9 cellular contexts compared by ENCODE assay signal in the genomic region with DNA sequence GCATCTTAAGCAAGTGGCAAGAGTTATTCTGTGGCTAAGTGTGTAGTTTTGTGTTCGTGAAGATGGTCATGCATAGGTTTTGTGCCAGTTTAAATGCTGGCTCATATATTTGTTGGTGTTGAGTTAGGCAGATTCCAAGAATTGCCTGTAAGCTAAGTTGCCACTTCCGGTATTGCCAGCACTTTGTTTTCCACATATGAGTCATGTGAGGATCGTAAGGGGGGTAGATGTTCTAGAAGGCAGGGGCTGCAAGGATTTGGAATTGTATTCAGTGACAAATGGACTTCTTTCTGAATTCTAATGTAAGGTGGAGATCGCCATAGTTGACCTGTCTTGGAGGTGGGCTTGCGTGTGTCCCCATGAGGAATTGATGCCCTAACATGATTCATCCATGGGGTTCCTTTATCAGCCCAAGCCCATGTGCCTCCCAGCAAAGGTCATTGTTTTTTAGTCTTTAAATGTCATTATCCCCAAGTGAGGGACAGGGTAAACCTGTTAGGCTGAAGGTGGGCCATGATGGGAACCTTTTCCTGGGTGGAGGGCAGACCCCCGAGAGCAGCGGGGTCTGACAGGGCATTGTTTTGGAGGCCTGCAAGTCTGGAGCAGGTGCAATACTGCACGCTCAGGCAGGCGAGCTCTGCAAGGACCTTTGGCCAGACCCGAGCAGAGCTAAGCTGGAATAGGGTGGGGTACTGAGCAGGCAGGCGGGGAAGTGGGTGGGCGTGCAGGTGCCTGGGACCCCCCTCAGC.
DNase-seq lines count a peak whose midpoint lies in the region; ATAC-seq lines count a peak whose summit lies in the region.
"Had no signal": no experiment of that assay in that cellular context is flagged by ENCODE, and none has a peak within 500 bp of the region (broad histone marks: within the 10 kb centered on the region; RNA-seq: fewer than 3 reads in every experiment).

No MANE protein-coding gene starts in this region.

- peak overlapping the region; percentile 42 for H3K4me3 Mint-ChIP-seq in activated CD8-positive, alpha-beta memory T cell treated with anti-CD3 and anti-CD28 coated beads, Interleukin-2, amount 10 ng/mL, durations not matched to agents 7 days and 5 days
- H3K4me3 Mint-ChIP-seq in activated CD4-positive, alpha-beta memory T cell treated with anti-CD3 and anti-CD28 coated beads for 36 hours: peak overlapping the region; percentile 54

- no peaks in the 10 kb centered on the region for H3K9me3 ChIP-seq in stomach smooth muscle (ENCODE audit: control insufficient read depth in 2 of 2, low read length in 2 of 2)

- no peaks in the 10 kb centered on the region for H3K9me3 Mint-ChIP-seq in activated CD8-positive, alpha-beta memory T cell treated with anti-CD3 and anti-CD28 coated beads, Interleukin-2, amount 10 ng/mL, durations not matched to agents 7 days and 5 days (ENCODE audit: low read depth)
- no peaks in the 10 kb centered on the region for H3K9me3 Mint-ChIP-seq in activated CD4-positive, alpha-beta memory T cell treated with anti-CD3 and anti-CD28 coated beads for 36 hours

- POLR2A ChIA-PET in activated CD4-positive, alpha-beta memory T cell treated with anti-CD3 and anti-CD28 coated beads for 36 hours (lab: Charles Lee): interaction anchor here (0.6 to 6.6 kb wide), 3 partner anchors 12 to 31 kb away, joined by 3 to 62 read pairs (median 18); no protein-coding TSS in a partner anchor

- peaks cover 86% of the 10 kb centered on the region for H3K4me1 ChIP-seq in stomach smooth muscle (ENCODE audit: control insufficient read depth, insufficient read depth, low read length)

- peaks cover 74% of the 10 kb centered on the region for H3K4me1 Mint-ChIP-seq in activated CD8-positive, alpha-beta memory T cell treated with anti-CD3 and anti-CD28 coated beads, Interleukin-2, amount 10 ng/mL, durations not matched to agents 7 days and 5 days
- H3K4me1 Mint-ChIP-seq in activated CD4-positive, alpha-beta memory T cell treated with anti-CD3 and anti-CD28 coated beads for 36 hours (ENCODE audit: low read depth): peaks cover 78% of the 10 kb centered on the region

- intact Hi-C loops in activated CD4-positive, alpha-beta memory T cell treated with anti-CD3 and anti-CD28 coated beads for 36 hours (cut with micrococcal nuclease): loop anchor here (1.0 to 5.0 kb wide), 2 partner anchors 27 to 358 kb away; a partner anchor contains a TSS

- no peak overlapping the region for H3K4me3 ChIP-seq in stomach smooth muscle (ENCODE audit: low read length in 2 of 2)

- DNase-seq in activated CD8-positive, alpha-beta memory T cell treated with anti-CD3 and anti-CD28 coated beads, Interleukin-2, amount 10 ng/mL, durations not matched to agents 7 days and 5 days: peak; percentile 48
- DNase-seq in activated CD8-positive, alpha-beta memory T cell treated with anti-CD3 and anti-CD28 coated beads, Interleukin-2, amount 50 U/mL, for 48 hours: no peak
- DNase-seq in activated CD4-positive, alpha-beta memory T cell treated with anti-CD3 and anti-CD28 coated beads for 36 hours: peak; percentile 36
- peak; percentile 74 for DNase-seq in foreskin melanocyte
- DNase-seq in NCI-H1105 treated with DMSO at 0.1 percent for 48 hours (lab: John Stamatoyannopoulos, UW): no peak
- DNase-seq in activated CD4-positive, CD25-positive, alpha-beta regulatory T cell treated with anti-CD3 and anti-CD28 coated beads, Interleukin-2, amount 50 U/mL, for 72 hours: no peak
- DNase-seq: NCI-H2029 had no signal

- H3K27me3 ChIP-seq in stomach smooth muscle (ENCODE audit: control insufficient read depth in 1 of 2, insufficient read depth in 2 of 2, low read length in 2 of 2): no peaks in the 10 kb centered on the region

- no peak for ATAC-seq in activated CD8-positive, alpha-beta memory T cell treated with anti-CD3 and anti-CD28 coated beads, Interleukin-2, amount 10 ng/mL, durations not matched to agents 7 days and 5 days
- no peak for ATAC-seq in HG03095 (IDR thresholded peaks at IDR 0.05; ENCODE audit: unreplicated experiment)

- no peaks in the 10 kb centered on the region for H3K27me3 Mint-ChIP-seq in activated CD8-positive, alpha-beta memory T cell treated with anti-CD3 and anti-CD28 coated beads, Interleukin-2, amount 10 ng/mL, durations not matched to agents 7 days and 5 days
- no peaks in the 10 kb centered on the region for H3K27me3 Mint-ChIP-seq in activated CD4-positive, alpha-beta memory T cell treated with anti-CD3 and anti-CD28 coated beads for 36 hours

- CTCF ChIA-PET in activated CD8-positive, alpha-beta memory T cell treated with anti-CD3 and anti-CD28 coated beads, Interleukin-2, amount 10 ng/mL, durations not matched to agents 7 days and 5 days (lab: Charles Lee): interaction anchor here (1.3 to 7.1 kb wide), 3 partner anchors 31 to 123 kb away, joined by 3 to 60 read pairs (median 3); no protein-coding TSS in a partner anchor
- CTCF ChIA-PET in activated CD4-positive, alpha-beta memory T cell treated with anti-CD3 and anti-CD28 coated beads for 36 hours (lab: Charles Lee): interaction anchor here (0.6 to 8.0 kb wide), 4 partner anchors 12 to 40 kb away, joined by 3 to 64 read pairs (median 8); no protein-coding TSS in a partner anchor

- peak overlapping the region; percentile 95 for H3K27ac ChIP-seq in stomach smooth muscle (ENCODE audit: low read length)

- peaks cover 0 to 3% of the 10 kb centered on the region in 2 donors for H3K36me3 ChIP-seq in stomach smooth muscle (ENCODE audit: control insufficient read depth in 2 of 2, insufficient read depth in 2 of 2, low read length in 2 of 2)

- H3K27ac Mint-ChIP-seq in activated CD8-positive, alpha-beta memory T cell treated with anti-CD3 and anti-CD28 coated beads, Interleukin-2, amount 10 ng/mL, durations not matched to agents 7 days and 5 days: peak overlapping the region; percentile 82
- peak overlapping the region; percentile 98 for H3K27ac Mint-ChIP-seq in activated CD4-positive, alpha-beta memory T cell treated with anti-CD3 and anti-CD28 coated beads for 36 hours

- no peak overlapping the region for H3K9ac ChIP-seq in stomach smooth muscle (ENCODE audit: low read length in 2 of 2)

- H3K36me3 Mint-ChIP-seq in activated CD8-positive, alpha-beta memory T cell treated with anti-CD3 and anti-CD28 coated beads, Interleukin-2, amount 10 ng/mL, durations not matched to agents 7 days and 5 days: peaks cover 19% of the 10 kb centered on the region
- peaks cover 24% of the 10 kb centered on the region for H3K36me3 Mint-ChIP-seq in activated CD4-positive, alpha-beta memory T cell treated with anti-CD3 and anti-CD28 coated beads for 36 hours

Comparison
In these comparisons a context has a peak if more than half of its experiments do, and no peak if none do; other contexts are left out.
1. DNase-seq: peak in activated CD8-positive, alpha-beta memory T cell treated with anti-CD3 and anti-CD28 coated beads, Interleukin-2, amount 10 ng/mL, durations not matched to agents 7 days and 5 days (single experiment), activated CD4-positive, alpha-beta memory T cell treated with anti-CD3 and anti-CD28 coated beads for 36 hours (single experiment) and foreskin melanocyte (single experiment); none in activated CD8-positive, alpha-beta memory T cell treated with anti-CD3 and anti-CD28 coated beads, Interleukin-2, amount 50 U/mL, for 48 hours (single experiment), NCI-H1105 treated with DMSO at 0.1 percent for 48 hours (single experiment) and activated CD4-positive, CD25-positive, alpha-beta regulatory T cell treated with anti-CD3 and anti-CD28 coated beads, Interleukin-2, amount 50 U/mL, for 72 hours (single experiment).